Comparison of ENCODE assay signal across 24 cellular contexts in genomic region chr18:55573386-55573785, GRCh38.
"Had no signal": no experiment of that assay in that cellular context is flagged by ENCODE, and none has a peak within 500 bp of the region (broad histone marks: within the 10 kb centered on the region; RNA-seq: fewer than 3 reads in every experiment).

No MANE protein-coding gene starts in this region.

- H3K9me3 Mint-ChIP-seq: activated naive CD4-positive, alpha-beta T cell treated with anti-CD3 and anti-CD28 coated beads, Interleukin-2, amount 50 U/mL, for 72 hours; activated naive CD8-positive, alpha-beta T cell treated with anti-CD3 and anti-CD28 coated beads, Interleukin-2, amount 50 U/mL, for 24 hours; activated T-cell treated with anti-CD3 and anti-CD28 coated beads, Interleukin-2, amount 50 U/mL, for 24 hours; activated T-helper 1 cell treated with anti-CD3 and anti-CD28 coated beads, Interleukin-12 subunit alpha, Interleukin-12 subunit beta, Interleukin-2, Interleukin-4 antibody, amounts not matched to agents 30 ng/mL and 10 ng/mL and 1 ng/mL, durations not matched to agents 14 hours and 24 hours and 36 hours had no signal

- H3K36me3 Mint-ChIP-seq: activated naive CD4-positive, alpha-beta T cell treated with anti-CD3 and anti-CD28 coated beads, Interleukin-2, amount 50 U/mL, for 72 hours had no signal

- H3K27ac Mint-ChIP-seq: activated CD4-positive, alpha-beta T cell treated with anti-CD3 and anti-CD28 coated beads for 36 hours; activated CD8-positive, alpha-beta T cell treated with anti-CD3 and anti-CD28 coated beads, Interleukin-2, amount 10 ng/mL, durations not matched to agents 7 days and 5 days; activated naive CD4-positive, alpha-beta T cell treated with anti-CD3 and anti-CD28 coated beads, Interleukin-2, amount 50 U/mL, for 72 hours; activated naive CD8-positive, alpha-beta T cell treated with anti-CD3 and anti-CD28 coated beads, Interleukin-2, amount 50 U/mL, for 24 hours; activated T-cell treated with anti-CD3 and anti-CD28 coated beads, Interleukin-2, amount 50 U/mL, for 24 hours; activated T-helper 1 cell treated with anti-CD3 and anti-CD28 coated beads, Interleukin-12 subunit alpha, Interleukin-12 subunit beta, Interleukin-2, Interleukin-4 antibody, amounts not matched to agents 30 ng/mL and 10 ng/mL and 1 ng/mL, durations not matched to agents 14 hours and 24 hours and 36 hours; T-helper 17 cell had no signal

- DNase-seq: activated CD4-positive, alpha-beta T cell treated with anti-CD3 and anti-CD28 coated beads for 36 hours; activated CD4-positive, alpha-beta T cell treated with anti-CD3 and anti-CD28 coated beads, Interleukin-2, amount 50 U/mL, for 4 hours; activated CD4-positive, CD25-positive, alpha-beta regulatory T cell; activated CD8-positive, alpha-beta T cell treated with anti-CD3 and anti-CD28 coated beads, Interleukin-2, amount 10 ng/mL, durations not matched to agents 7 days and 5 days; activated effector memory CD4-positive, alpha-beta T cell treated with anti-CD3 and anti-CD28 coated beads, Interleukin-2, amount 50 U/mL, for 16 hours; activated naive CD4-positive, alpha-beta T cell treated with Interleukin-2 at 50 U/mL for 16 hours; activated naive CD8-positive, alpha-beta T cell treated with anti-CD3 and anti-CD28 coated beads, Interleukin-2, amount 50 U/mL, for 24 hours; activated T-cell treated with anti-CD3 and anti-CD28 coated beads, Interleukin-2, amount 50 U/mL, for 24 hours; amniotic stem cell; Kasumi-1; KBM-7; NCI-H1105 treated with DMSO at 0.1 percent for 48 hours; NCI-H1436 treated with DMSO at 0.1 percent for 48 hours; NCI-H187; NCI-H2081; NCI-H524; PC-9; SHP77 treated with DMSO at 0.1 percent for 48 hours; T-helper 17 cell; T-helper 9 cell had no signal

- ATAC-seq: activated CD4-positive, alpha-beta T cell treated with anti-CD3 and anti-CD28 coated beads for 36 hours; activated CD8-positive, alpha-beta T cell treated with anti-CD3 and anti-CD28 coated beads, Interleukin-2, amount 10 ng/mL, durations not matched to agents 7 days and 5 days; activated naive CD4-positive, alpha-beta T cell treated with anti-CD3 and anti-CD28 coated beads, Interleukin-2, amount 50 U/mL, for 72 hours; activated naive CD8-positive, alpha-beta T cell treated with anti-CD3 and anti-CD28 coated beads, Interleukin-2, amount 50 U/mL, for 24 hours; T-helper 17 cell had no signal

- H3K4me2 ChIP-seq: PC-9 had no signal

- H3K27me3 Mint-ChIP-seq: activated naive CD8-positive, alpha-beta T cell treated with anti-CD3 and anti-CD28 coated beads, Interleukin-2, amount 50 U/mL, for 24 hours; activated T-cell treated with anti-CD3 and anti-CD28 coated beads, Interleukin-2, amount 50 U/mL, for 24 hours; central memory CD8-positive, alpha-beta T cell; T-helper 17 cell had no signal

- H2AFZ ChIP-seq: PC-9 had no signal

- H3K4me3 ChIP-seq: PC-9 had no signal

- H3K4me1 Mint-ChIP-seq: activated CD4-positive, alpha-beta T cell treated with anti-CD3 and anti-CD28 coated beads for 36 hours; central memory CD8-positive, alpha-beta T cell; T-helper 17 cell had no signal

- H3K27ac ChIP-seq: PC-9 had no signal

- H3K4me3 Mint-ChIP-seq: activated CD4-positive, alpha-beta T cell treated with anti-CD3 and anti-CD28 coated beads for 36 hours; activated CD8-positive, alpha-beta T cell treated with anti-CD3 and anti-CD28 coated beads, Interleukin-2, amount 10 ng/mL, durations not matched to agents 7 days and 5 days; activated naive CD8-positive, alpha-beta T cell treated with anti-CD3 and anti-CD28 coated beads, Interleukin-2, amount 50 U/mL, for 24 hours; activated T-cell treated with anti-CD3 and anti-CD28 coated beads, Interleukin-2, amount 50 U/mL, for 24 hours; activated T-helper 1 cell treated with anti-CD3 and anti-CD28 coated beads, Interleukin-12 subunit alpha, Interleukin-12 subunit beta, Interleukin-2, Interleukin-4 antibody, amounts not matched to agents 30 ng/mL and 10 ng/mL and 1 ng/mL, durations not matched to agents 14 hours and 24 hours and 36 hours; brain; central memory CD8-positive, alpha-beta T cell; T-helper 17 cell had no signal
